ENCODE assay signal across 23 cellular contexts in genomic region chr4:11597506-11597905, GRCh38.
DNase-seq lines count a peak whose midpoint lies in the region; ATAC-seq and TF ChIP-seq lines count a peak whose summit lies in the region.
"Had no signal": no experiment of that assay in that cellular context is flagged by ENCODE, and none has a peak within 500 bp of the region (broad histone marks: within the 10 kb centered on the region; RNA-seq: fewer than 3 reads in every experiment).

No MANE protein-coding gene starts in this region.

- H3K27ac ChIP-seq in hepatocyte = no peak overlapping the region
- H3K27ac ChIP-seq in CD4-positive, alpha-beta T cell (ENCODE audit: low read depth, low read length) = no peak overlapping the region
- H3K27ac ChIP-seq in RWPE1 = no peak overlapping the region
- H3K27ac ChIP-seq: ovary, testis had no signal

- DNase-seq in COLO668 (lab: John Stamatoyannopoulos, UW; ENCODE audit: unreplicated experiment) (peak; percentile 21), HPDE6-E6E7 (ENCODE audit: extremely low spot score) (peak; percentile 38), NCI-H2196 (lab: John Stamatoyannopoulos, UW; ENCODE audit: unreplicated experiment) (peak; percentile 81), epithelial cell of esophagus (ENCODE audit: low read depth) (peak; percentile 78), hepatocyte (ENCODE audit: low spot score) (no peak), AG08396 (ENCODE audit: low spot score) (no peak), RWPE1 (ENCODE audit: low spot score) (no peak)
- DNase-seq in CD4-positive, alpha-beta T cell = no peak
- DNase-seq: activated naive CD4-positive, alpha-beta T cell treated with anti-CD3 and anti-CD28 coated beads, Interleukin-2, amount 50 U/mL, for 16 hours; DMS 273 treated with DMSO at 0.1 percent for 48 hours; effector memory CD4-positive, alpha-beta T cell; GOT3; left colon; MV-4-11; natural killer cell; NCI-H226; ovary; stimulated activated CD4-positive, alpha-beta T cell treated with anti-CD3 and anti-CD28 coated beads, Interleukin-1b, Interleukin-23, amount 100 ng/mL, for 48 hours; testis had no signal

- TF ChIP-seq CTCF in epithelial cell of esophagus (IDR thresholded peaks at IDR 0.05; ENCODE audit: insufficient read depth, low read depth, low read length, missing control alignments) (no peak), hepatocyte (IDR thresholded peaks at IDR 0.05; ENCODE audit: poor library complexity) (no peak), RWPE1 (conservative IDR thresholded peaks at IDR 0.05; ENCODE audit: low read depth) (no peak)
- TF ChIP-seq CTCF in CD4-positive, alpha-beta T cell (IDR thresholded peaks at IDR 0.05) = no peak

- no peaks in the 10 kb centered on the region for H3K79me2 ChIP-seq in hepatocyte

- H3K4me3 Mint-ChIP-seq in CD4-positive, alpha-beta T cell = no peak overlapping the region
- H3K4me3 Mint-ChIP-seq: CD14-positive monocyte; natural killer cell; stimulated activated memory B cell treated with anti-CD40 and anti-IgM and Interleukin-4, amounts not matched to agents 10 μg/mL and 1 μg/mL and 100 μg/mL, for 72 hours had no signal

- POLR2A ChIA-PET in CD4-positive, alpha-beta T cell (lab: Charles Lee) = no interaction called here
- POLR2A ChIA-PET in RWPE1 (lab: Yijun Ruan, JAX; ENCODE audit: low non-redundant PET) = no interaction called here

- WGBS in hepatocyte (ENCODE audit: low lambda C conversion rate, missing lambda C conversion rate) = 71% methylated on average over 4 of the region's 4 CpGs

- no peaks in the 10 kb centered on the region for H3K9me3 Mint-ChIP-seq in CD4-positive, alpha-beta T cell
- H3K9me3 Mint-ChIP-seq: stimulated activated memory B cell treated with anti-CD40 and anti-IgM and Interleukin-4, amounts not matched to agents 10 μg/mL and 1 μg/mL and 100 μg/mL, for 72 hours had no signal

- H3K4me2 ChIP-seq in hepatocyte = no peak overlapping the region

- no peak overlapping the region for H3K4me3 ChIP-seq in epithelial cell of esophagus (ENCODE audit: low read length)
- H3K4me3 ChIP-seq in hepatocyte = no peak overlapping the region
- H3K4me3 ChIP-seq: GM12878, K562, ovary, testis had no signal

- no peaks in the 10 kb centered on the region for H3K27me3 ChIP-seq in hepatocyte
- H3K27me3 ChIP-seq in CD4-positive, alpha-beta T cell (ENCODE audit: control insufficient read depth, insufficient read depth, low read length) = no peaks in the 10 kb centered on the region
- H3K27me3 ChIP-seq: ovary, testis had no signal

- no peak for ATAC-seq in CD4-positive, alpha-beta T cell (ENCODE audit: poor library complexity)
- ATAC-seq: GM12878; K562; left colon; natural killer cell; stimulated activated memory B cell treated with anti-CD40 and anti-IgM and Interleukin-4, amounts not matched to agents 10 μg/mL and 1 μg/mL and 100 μg/mL, for 72 hours had no signal

- H3K36me3 Mint-ChIP-seq in CD4-positive, alpha-beta T cell (ENCODE audit: low read depth) = no peaks in the 10 kb centered on the region
- H3K36me3 Mint-ChIP-seq: CD14-positive monocyte; natural killer cell; stimulated activated memory B cell treated with anti-CD40 and anti-IgM and Interleukin-4, amounts not matched to agents 10 μg/mL and 1 μg/mL and 100 μg/mL, for 72 hours had no signal

- no peak overlapping the region for H2AFZ ChIP-seq in hepatocyte

- H3K36me3 ChIP-seq in hepatocyte (replicated peaks; ENCODE audit: insufficient read depth, low read depth) = no peaks in the 10 kb centered on the region
- H3K36me3 ChIP-seq: ovary had no signal

- intact Hi-C loops in CD4-positive, alpha-beta T cell (cut with DNase I, micrococcal nuclease) = no loop called here

- H3K9me3 ChIP-seq in hepatocyte (ENCODE audit: low read depth) = no peaks in the 10 kb centered on the region
- H3K9me3 ChIP-seq in CD4-positive, alpha-beta T cell (ENCODE audit: control insufficient read depth, low read length) = no peaks in the 10 kb centered on the region
- H3K9me3 ChIP-seq: ovary, testis had no signal

- CTCF ChIA-PET in CD4-positive, alpha-beta T cell (lab: Charles Lee) = no interaction called here
- CTCF ChIA-PET in RWPE1 (lab: Yijun Ruan, JAX) = no interaction called here

- no peaks in the 10 kb centered on the region for H3K4me1 ChIP-seq in hepatocyte (ENCODE audit: insufficient read depth)
- H3K4me1 ChIP-seq: testis had no signal

- no peaks in the 10 kb centered on the region for H3K4me1 Mint-ChIP-seq in CD4-positive, alpha-beta T cell (ENCODE audit: low read depth)
- H3K4me1 Mint-ChIP-seq: CD14-positive monocyte; natural killer cell; stimulated activated memory B cell treated with anti-CD40 and anti-IgM and Interleukin-4, amounts not matched to agents 10 μg/mL and 1 μg/mL and 100 μg/mL, for 72 hours had no signal

- no peaks in the 10 kb centered on the region for H4K20me1 ChIP-seq in hepatocyte (ENCODE audit: insufficient read depth, poor library complexity, severe bottlenecking)

- no peaks in the 10 kb centered on the region for H3K9me2 ChIP-seq in hepatocyte (replicated peaks; ENCODE audit: insufficient read depth)

- H3K27ac Mint-ChIP-seq in CD4-positive, alpha-beta T cell = no peak overlapping the region
- H3K27ac Mint-ChIP-seq: CD14-positive monocyte; natural killer cell; stimulated activated memory B cell treated with anti-CD40 and anti-IgM and Interleukin-4, amounts not matched to agents 10 μg/mL and 1 μg/mL and 100 μg/mL, for 72 hours had no signal

- no peaks in the 10 kb centered on the region for H3K27me3 Mint-ChIP-seq in CD4-positive, alpha-beta T cell
- H3K27me3 Mint-ChIP-seq: stimulated activated memory B cell treated with anti-CD40 and anti-IgM and Interleukin-4, amounts not matched to agents 10 μg/mL and 1 μg/mL and 100 μg/mL, for 72 hours had no signal

Comparison
In these comparisons a context has a peak if more than half of its experiments do, and no peak if none do; other contexts are left out.
1. DNase-seq: peak in COLO668 (single experiment), HPDE6-E6E7 (single experiment), NCI-H2196 (single experiment) and epithelial cell of esophagus (single experiment); none in hepatocyte (single experiment), AG08396 (single experiment), CD4-positive, alpha-beta T cell (0 of 10) and RWPE1 (single experiment).